In genomic region chrX:144648788-144649187, GRCh38 we compare ENCODE assay signal across 20 cellular contexts.
"Had no signal": no experiment of that assay in that cellular context is flagged by ENCODE, and none has a peak within 500 bp of the region (broad histone marks: within the 10 kb centered on the region; RNA-seq: fewer than 3 reads in every experiment).

No MANE protein-coding gene starts in this region.

- FAIRE-seq: RCC 7860 had no signal

- H3K4me1 Mint-ChIP-seq: T-cell had no signal

- H3K9me3 Mint-ChIP-seq: T-helper 1 cell treated with Interleukin-12 subunit alpha and Interleukin-12 subunit beta and Interleukin-4 antibody, amounts not matched to agents 30 μg/mL and 1 μg/mL, for 36 hours had no signal

- H3K9me3 ChIP-seq: SK-N-SH had no signal

- H3K4me2 ChIP-seq: SK-N-SH had no signal

- H3K27ac ChIP-seq: RWPE1 had no signal

- H3K27ac Mint-ChIP-seq: T-cell; T-helper 1 cell treated with Interleukin-12 subunit alpha and Interleukin-12 subunit beta and Interleukin-4 antibody, amounts not matched to agents 30 μg/mL and 1 μg/mL, for 36 hours had no signal

- DNase-seq: KBM-7, MV-4-11, NCI-H1048, NCI-H1105, NCI-H1436 treated with DMSO at 0.1 percent for 48 hours, NCI-H1694, NCI-H187 treated with DMSO at 0.1 percent for 48 hours, NCI-H2029 treated with DMSO at 0.1 percent for 48 hours, NCI-H2107, NCI-H2227 treated with DMSO at 0.1 percent for 48 hours, NCI-H510A, NCI-H524 treated with DMSO at 0.1 percent for 48 hours, NCI-H69, SHP77, SK-N-SH, SW 1271, T-cell had no signal

- H3K9ac ChIP-seq: SK-N-SH had no signal

- H3K36me3 Mint-ChIP-seq: T-cell had no signal

- H3K4me3 Mint-ChIP-seq: T-cell; T-helper 1 cell treated with Interleukin-12 subunit alpha and Interleukin-12 subunit beta and Interleukin-4 antibody, amounts not matched to agents 30 μg/mL and 1 μg/mL, for 36 hours had no signal

- ATAC-seq: T-cell had no signal
